ENCODE assay signal across 15 cellular contexts in genomic region chr6:38796006-38796405, GRCh38.
"Had no signal": no experiment of that assay in that cellular context is flagged by ENCODE, and none has a peak within 500 bp of the region (broad histone marks: within the 10 kb centered on the region; RNA-seq: fewer than 3 reads in every experiment).

No MANE protein-coding gene starts in this region.

- H3K27me3 ChIP-seq: vagina had no signal

- H3K36me3 ChIP-seq: left ventricle myocardium inferior, prostate gland, tibial artery, vagina had no signal

- H3K27ac ChIP-seq: left ventricle myocardium inferior, tibial artery, vagina had no signal

- FAIRE-seq: kidney had no signal

- DNase-seq: activated CD4-positive, alpha-beta T cell treated with anti-CD3 and anti-CD28 coated beads, Interleukin-2, amount 10 ng/mL, durations not matched to agents 7 days and 5 days; activated CD8-positive, alpha-beta memory T cell treated with anti-CD3 and anti-CD28 coated beads, Interleukin-2, amount 50 U/mL, for 48 hours; activated gamma-delta T cell treated with Interleukin-2 at 50 U/mL for 16 hours; activated naive CD8-positive, alpha-beta T cell treated with anti-CD3 and anti-CD28 coated beads, Interleukin-2, amount 10 ng/mL, durations not matched to agents 7 days and 5 days; anterior cingulate cortex; kidney; left ventricle myocardium inferior; occipital lobe; right cardiac atrium; stimulated activated CD4-positive, alpha-beta T cell treated with anti-CD3 and anti-CD28 coated beads, Interleukin-4, amount 100 ng/mL, for 24 hours; stimulated activated naive CD4-positive, alpha-beta T cell; tibial artery had no signal

- H3K4me3 ChIP-seq: left ventricle myocardium inferior, prostate gland, skin epidermis, tibial artery, vagina had no signal

- H3K4me1 ChIP-seq: left ventricle myocardium inferior, prostate gland, tibial artery had no signal

- H3K9me3 ChIP-seq: left ventricle myocardium inferior, prostate gland, tibial artery, vagina had no signal
